In the genomic region with DNA sequence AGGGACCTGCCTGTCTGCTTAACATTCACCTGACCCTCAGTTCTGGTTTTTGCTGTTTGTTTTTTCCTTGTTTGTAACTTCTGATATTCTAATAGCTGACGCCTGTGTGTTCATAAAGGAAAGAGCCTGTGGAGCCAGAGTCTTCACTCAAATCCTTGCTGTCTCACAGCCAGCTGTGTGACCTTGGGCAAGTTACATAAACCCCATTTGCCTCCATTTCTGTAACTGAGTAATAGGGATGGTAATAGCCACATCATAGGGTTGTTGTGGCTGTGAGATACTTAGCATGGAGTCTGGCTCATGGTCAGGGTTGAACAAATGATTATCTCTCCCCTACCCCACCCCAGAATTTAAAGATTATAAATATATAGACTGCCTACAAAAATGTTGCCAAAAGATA, we compare ENCODE assay signal across 16 cellular contexts. TPM values are rescaled to one million over a fixed set of nuclear protein-coding genes. Genes with fewer than 3 reads are reported as not detected.
DNase-seq lines count a peak whose midpoint lies in the region; ATAC-seq, FAIRE-seq and TF ChIP-seq lines count a peak whose summit lies in the region.
"Had no signal": no experiment of that assay in that cellular context is flagged by ENCODE, and none has a peak within 500 bp of the region (broad histone marks: within the 10 kb centered on the region; RNA-seq: fewer than 3 reads in every experiment).

No MANE protein-coding gene starts in this region.

- H3K27me3 ChIP-seq in HepG2 (ENCODE audit: control insufficient read depth in 1 of 2, insufficient read depth in 2 of 2, low read length in 2 of 2) (no peaks in the 10 kb centered on the region), right lobe of liver (no peaks in the 10 kb centered on the region), uterus (no peaks in the 10 kb centered on the region)
- H3K27me3 ChIP-seq: spleen, upper lobe of left lung had no signal

- H3K36me3 Mint-ChIP-seq in central memory CD8-positive, alpha-beta T cell (ENCODE audit: insufficient read depth): peaks cover 14% of the 10 kb centered on the region
- H3K36me3 Mint-ChIP-seq in nephron progenitor cell (ENCODE audit: low read depth): peaks cover 5% of the 10 kb centered on the region
- H3K36me3 Mint-ChIP-seq: naive B cell had no signal

- H4K20me1 ChIP-seq in HepG2 (ENCODE audit: insufficient read depth, low read length): no peaks in the 10 kb centered on the region

- H3K27ac ChIP-seq in HepG2 (ENCODE audit: extremely low read length, insufficient read depth, low read length): peak overlapping the region; percentile 87
- peak overlapping the region in 1 of 3 donors; percentile 44 for H3K27ac ChIP-seq in right lobe of liver
- H3K27ac ChIP-seq in uterus: peak overlapping the region; percentile 5 to 31
- H3K27ac ChIP-seq: PC-9 had no signal

- CTCF ChIA-PET in HepG2 (lab: Yijun Ruan, JAX; ENCODE audit: low intra/inter-chr PET ratio, low total read pairs): no interaction called here

- intact Hi-C loops in HepG2 (cut with micrococcal nuclease; ENCODE audit: unreplicated experiment) (no loop called here), right lobe of liver (cut with DNase I) (no loop called here), uterus (cut with DNase I; ENCODE audit: low total_unique reads) (no loop called here)

- no peaks in the 10 kb centered on the region for H3K9me3 ChIP-seq in HepG2 (ENCODE audit: low read length)
- no peaks in the 10 kb centered on the region for H3K9me3 ChIP-seq in right lobe of liver
- H3K9me3 ChIP-seq in uterus: no peaks in the 10 kb centered on the region
- H3K9me3 ChIP-seq: spleen, upper lobe of left lung had no signal

- ATAC-seq in HepG2 (no peak), right lobe of liver (no peak), HG03432 (IDR thresholded peaks at IDR 0.05; ENCODE audit: unreplicated experiment) (no peak)
- ATAC-seq in central memory CD8-positive, alpha-beta T cell (replicated peaks; ENCODE audit: extremely low read depth, poor library complexity, severe bottlenecking): no peak

- BruUV-seq in HepG2 (replicated peaks; lab: Mats Ljungman, UMichigan): no TSS peak

- H3K4me3 Mint-ChIP-seq in central memory CD8-positive, alpha-beta T cell: no peak overlapping the region
- no peak overlapping the region for H3K4me3 Mint-ChIP-seq in nephron progenitor cell
- H3K4me3 Mint-ChIP-seq: naive B cell had no signal

- 79% methylated on average over 1 of the region's 1 CpG for WGBS in HepG2 (ENCODE audit: low lambda C conversion rate)
- WGBS in right lobe of liver (ENCODE audit: insufficient coverage, low coverage, low lambda C conversion rate, missing lambda C conversion rate): 50% methylated on average over 1 of the region's 1 CpG

- H3K27ac Mint-ChIP-seq in central memory CD8-positive, alpha-beta T cell (ENCODE audit: low read depth): peak overlapping the region; percentile 49
- H3K27ac Mint-ChIP-seq in nephron progenitor cell: peak overlapping the region; percentile 89

- no peak for FAIRE-seq in HepG2 (lab: Jason Lieb, UNC)

- no peak overlapping the region for H3K4me2 ChIP-seq in HepG2 (ENCODE audit: low read depth, low read length)
- H3K4me2 ChIP-seq: PC-9 had no signal

- POLR2A ChIA-PET in HepG2 (lab: Yijun Ruan, JAX): interaction anchor here (1.2 to 1.4 kb wide), 2 partner anchors 26 to 28 kb away, joined by 3 to 4 read pairs; no protein-coding TSS in a partner anchor

- no peaks in the 10 kb centered on the region for H3K9me3 Mint-ChIP-seq in central memory CD8-positive, alpha-beta T cell
- no peaks in the 10 kb centered on the region for H3K9me3 Mint-ChIP-seq in nephron progenitor cell
- H3K9me3 Mint-ChIP-seq: naive B cell had no signal

- no peak for TF ChIP-seq POLR2A in HepG2 (IDR thresholded peaks at IDR 0.05; ENCODE audit: insufficient read depth in 1 of 2, low read depth in 2 of 2, low read length in 2 of 2)
- TF ChIP-seq POLR2A in right lobe of liver (IDR thresholded peaks at IDR 0.05): no peak
- TF ChIP-seq POLR2A in uterus (IDR thresholded peaks at IDR 0.05): no peak

- no peak overlapping the region for H3K4me3 ChIP-seq in HepG2 (replicated peaks in 1 of 3; ENCODE audit: insufficient read depth in 1 of 3, low read depth in 2 of 3, low read length in 3 of 3)
- H3K4me3 ChIP-seq in right lobe of liver: no peak overlapping the region
- no peak overlapping the region for H3K4me3 ChIP-seq in uterus
- H3K4me3 ChIP-seq: PC-9, spleen, upper lobe of left lung had no signal

- peak overlapping the region; percentile 31; the same call in 1 of the 2 replicates for H3K9ac ChIP-seq in HepG2 (ENCODE audit: insufficient read depth, low read depth, low read length)

- in situ Hi-C loops in HepG2 (cut with HindIII; ENCODE audit: extremely low pct_ligation_motif_present, low pct_unique_long_range_greater_than_20kb): no loop called here

- TF ChIP-seq EP300 in HepG2 (IDR thresholded peaks at IDR 0.05; ENCODE audit: low read depth in 2 of 2, low read length in 2 of 2) (no peak), HepG2 (CRISPR knock-in tag; IDR thresholded peaks at IDR 0.05; ENCODE audit: borderline replicate concordance) (no peak)

- no peaks in the 10 kb centered on the region for H3K27me3 Mint-ChIP-seq in central memory CD8-positive, alpha-beta T cell
- H3K27me3 Mint-ChIP-seq in nephron progenitor cell (ENCODE audit: low read depth, poor library complexity): no peaks in the 10 kb centered on the region
- H3K27me3 Mint-ChIP-seq: naive B cell had no signal

- H3K4me1 Mint-ChIP-seq in central memory CD8-positive, alpha-beta T cell: peaks cover 62% of the 10 kb centered on the region
- peaks cover 77% of the 10 kb centered on the region for H3K4me1 Mint-ChIP-seq in nephron progenitor cell

- H3K4me1 ChIP-seq in HepG2 (ENCODE audit: insufficient read depth, low read length): peaks cover 66% of the 10 kb centered on the region
- peaks cover 0 to 71% (median 16%) of the 10 kb centered on the region in 4 donors for H3K4me1 ChIP-seq in right lobe of liver
- peaks cover 13 to 24% of the 10 kb centered on the region in 2 donors for H3K4me1 ChIP-seq in uterus

- no peaks in the 10 kb centered on the region for H3K79me2 ChIP-seq in HepG2 (ENCODE audit: insufficient read depth, low read length)

- no peak overlapping the region for H2AFZ ChIP-seq in HepG2 (ENCODE audit: low read length)
- H2AFZ ChIP-seq: PC-9 had no signal

- H3K36me3 ChIP-seq in HepG2 (replicated peaks in 1 of 2; ENCODE audit: control insufficient read depth in 1 of 2, insufficient read depth in 2 of 2, low read length in 2 of 2) (no peaks in the 10 kb centered on the region), right lobe of liver (no peaks in the 10 kb centered on the region), uterus (no peaks in the 10 kb centered on the region)
- H3K36me3 ChIP-seq: upper lobe of left lung had no signal

- TF ChIP-seq CTCF in HepG2 (CRISPR knock-in tag; IDR thresholded peaks at IDR 0.05) (no peak), right lobe of liver (IDR thresholded peaks at IDR 0.05) (no peak), nephron progenitor cell (IDR thresholded peaks at IDR 0.05) (no peak), uterus (IDR thresholded peaks at IDR 0.05) (no peak)

- TF ChIP-seq RAD21 in HepG2 (CRISPR knock-in tag; IDR thresholded peaks at IDR 0.05): no peak

- peak; percentile 13 for DNase-seq in HepG2 (ENCODE audit: low spot score)
- no peak for DNase-seq in right lobe of liver
- no peak for DNase-seq in central memory CD8-positive, alpha-beta T cell (ENCODE audit: low spot score in 2 of 2)
- DNase-seq in nephron progenitor cell: no peak
- no peak for DNase-seq in uterus
- DNase-seq in HK-2 (ENCODE audit: unreplicated experiment): no peak
- no peak for DNase-seq in mesenteric fat pad (ENCODE audit: low spot score)
- DNase-seq: activated T-cell treated with anti-CD3 and anti-CD28 coated beads, Interleukin-2, amount 50 U/mL, for 48 hours; effector CD4-positive, alpha-beta T cell; naive B cell; NCI-H510A; PC-9; spleen; T-helper 1 cell; upper lobe of left lung had no signal

RNA-seq across cellular contexts. Expression of gene WBP1L, which starts 27.0 kb away (rescaled TPM):
- 8.3 and 11.6 TPM in 2 replicates for total RNA-seq in HepG2 (2016; rRNA removed; fragmentation: Illumina TruSeq; extraction: Trizol)
- 4.0 and 4.2 TPM in 2 replicates for total RNA-seq in HepG2 (2016; cell fraction: cytosol; rRNA removed; fragmentation: Illumina TruSeq; extraction: Trizol; ENCODE audit: low read depth)
- 8.5 and 10.6 TPM in 2 replicates for total RNA-seq in HepG2 (2016; cell fraction: insoluble cytoplasmic fraction; rRNA removed; fragmentation: Illumina TruSeq; extraction: Trizol)
- total RNA-seq in HepG2 (2016; cell fraction: membrane; rRNA removed; fragmentation: Illumina TruSeq; extraction: Trizol): 15.7 and 18.8 TPM in 2 replicates
- 6.4 and 7.2 TPM in 2 replicates for total RNA-seq in HepG2 (2016; cell fraction: nucleus; rRNA removed; fragmentation: Illumina TruSeq; extraction: Trizol)
- 12.3 and 14.9 TPM in 2 replicates for polyA plus RNA-seq in HepG2 (2011; rRNA removed)
- polyA plus RNA-seq in HepG2 (2011; cell fraction: cytosol; rRNA removed): 18.7 and 19.4 TPM in 2 replicates
- polyA plus RNA-seq in HepG2 (2011; cell fraction: nucleus; rRNA removed): 8.0 and 9.0 TPM in 2 replicates
- polyA plus RNA-seq in HepG2 (2012): 11.9 and 14.7 TPM in 2 replicates
- 2.6 and 2.8 TPM in 2 replicates for polyA plus RNA-seq in HepG2 (2016; cell fraction: cytosol; fragmentation: Illumina TruSeq; extraction: Trizol; ENCODE audit: low read depth)
- polyA plus RNA-seq in HepG2 (2016; cell fraction: insoluble cytoplasmic fraction; fragmentation: Illumina TruSeq; extraction: Trizol; ENCODE audit: low read depth): 10.0 and 11.7 TPM in 2 replicates
- polyA plus RNA-seq in HepG2 (2016; cell fraction: membrane; fragmentation: Illumina TruSeq; extraction: Trizol; ENCODE audit: low read depth): 10.4 and 14.8 TPM in 2 replicates
- polyA plus RNA-seq in HepG2 (2016; cell fraction: nucleus; fragmentation: Illumina TruSeq; extraction: Trizol; ENCODE audit: insufficient read depth, low read depth): 9.0 and 9.1 TPM in 2 replicates
- 33.2 and 39.2 TPM in 2 replicates for polyA minus RNA-seq in HepG2 (2011; rRNA and poly(A)+ RNA removed; ENCODE audit: low replicate concordance)
- 12.8 and 18.7 TPM in 2 replicates for polyA minus RNA-seq in HepG2 (2011; cell fraction: cytosol; rRNA and poly(A)+ RNA removed)
- 6.4 and 8.5 TPM in 2 replicates for polyA minus RNA-seq in HepG2 (2011; cell fraction: nucleus; rRNA and poly(A)+ RNA removed)
- 10 to 100 TPM; 24.1 to 58.4 (median 32.8) TPM for total RNA-seq in right lobe of liver
- total RNA-seq in uterus: 10 to 100 TPM; 27.4 to 79.2 (median 55.3) TPM
- 98.0 TPM for total RNA-seq in mesenteric fat pad

RNA-seq across cellular contexts. Expression of gene SFXN2, which starts 56.4 kb away (rescaled TPM):
- 20.6 and 21.1 TPM in 2 replicates for total RNA-seq in HepG2 (2016; rRNA removed; fragmentation: Illumina TruSeq; extraction: Trizol)
- 3.3 and 5.4 TPM in 2 replicates for total RNA-seq in HepG2 (2016; cell fraction: cytosol; rRNA removed; fragmentation: Illumina TruSeq; extraction: Trizol; ENCODE audit: low read depth)
- 20.6 and 21.4 TPM in 2 replicates for total RNA-seq in HepG2 (2016; cell fraction: insoluble cytoplasmic fraction; rRNA removed; fragmentation: Illumina TruSeq; extraction: Trizol)
- 11.4 and 11.6 TPM in 2 replicates for total RNA-seq in HepG2 (2016; cell fraction: membrane; rRNA removed; fragmentation: Illumina TruSeq; extraction: Trizol)
- total RNA-seq in HepG2 (2016; cell fraction: nucleus; rRNA removed; fragmentation: Illumina TruSeq; extraction: Trizol): 28.0 and 31.8 TPM in 2 replicates
- 12.8 and 13.2 TPM in 2 replicates for polyA plus RNA-seq in HepG2 (2011; rRNA removed)
- 5.4 and 6.9 TPM in 2 replicates for polyA plus RNA-seq in HepG2 (2011; cell fraction: cytosol; rRNA removed)
- polyA plus RNA-seq in HepG2 (2011; cell fraction: nucleus; rRNA removed): 22.9 and 27.4 TPM in 2 replicates
- 3.6 and 9.3 TPM in 2 replicates for polyA plus RNA-seq in HepG2 (2012)
- 3.8 and 4.0 TPM in 2 replicates for polyA plus RNA-seq in HepG2 (2016; cell fraction: cytosol; fragmentation: Illumina TruSeq; extraction: Trizol; ENCODE audit: low read depth)
- 19.3 and 19.8 TPM in 2 replicates for polyA plus RNA-seq in HepG2 (2016; cell fraction: insoluble cytoplasmic fraction; fragmentation: Illumina TruSeq; extraction: Trizol; ENCODE audit: low read depth)
- 7.4 and 7.7 TPM in 2 replicates for polyA plus RNA-seq in HepG2 (2016; cell fraction: membrane; fragmentation: Illumina TruSeq; extraction: Trizol; ENCODE audit: low read depth)
- polyA plus RNA-seq in HepG2 (2016; cell fraction: nucleus; fragmentation: Illumina TruSeq; extraction: Trizol; ENCODE audit: insufficient read depth, low read depth): 35.9 and 39.3 TPM in 2 replicates
- polyA minus RNA-seq in HepG2 (2011; rRNA and poly(A)+ RNA removed; ENCODE audit: low replicate concordance): 40.1 and 60.7 TPM in 2 replicates
- polyA minus RNA-seq in HepG2 (2011; cell fraction: cytosol; rRNA and poly(A)+ RNA removed): 4.2 and 4.6 TPM in 2 replicates
- 22.6 and 30.6 TPM in 2 replicates for polyA minus RNA-seq in HepG2 (2011; cell fraction: nucleus; rRNA and poly(A)+ RNA removed)
- total RNA-seq in right lobe of liver: 10 to 100 TPM in 4 of 6 experiments, 1 to 10 TPM in 2; 7.1 to 29.7 (median 16.5) TPM
- 10 to 100 TPM in 2 of 4 donors, 1 to 10 TPM in 2; 1.2 to 16.9 (median 8.5) TPM for total RNA-seq in uterus
- 7.2 TPM for total RNA-seq in mesenteric fat pad

RNA-seq across cellular contexts. Expression of gene ARL3, which starts 56.6 kb away (rescaled TPM):
- total RNA-seq in HepG2 (2016; rRNA removed; fragmentation: Illumina TruSeq; extraction: Trizol) (6.6 and 10.0 TPM in 2 replicates), right lobe of liver (1 to 10 TPM; 1.1 to 3.3 (median 2.3) TPM), uterus (10 to 100 TPM in 3 of 4 donors, 1 to 10 TPM in 1; 7.1 to 19.9 (median 11.0) TPM), mesenteric fat pad (5.7 TPM)
- total RNA-seq in HepG2 (2016; cell fraction: cytosol; rRNA removed; fragmentation: Illumina TruSeq; extraction: Trizol; ENCODE audit: low read depth): 2.5 and 2.7 TPM in 2 replicates
- 6.6 and 10.2 TPM in 2 replicates for total RNA-seq in HepG2 (2016; cell fraction: insoluble cytoplasmic fraction; rRNA removed; fragmentation: Illumina TruSeq; extraction: Trizol)
- 3.3 and 3.5 TPM in 2 replicates for total RNA-seq in HepG2 (2016; cell fraction: membrane; rRNA removed; fragmentation: Illumina TruSeq; extraction: Trizol)
- total RNA-seq in HepG2 (2016; cell fraction: nucleus; rRNA removed; fragmentation: Illumina TruSeq; extraction: Trizol): 2.8 and 3.0 TPM in 2 replicates
- polyA plus RNA-seq in HepG2 (2011; rRNA removed): 3.9 and 5.2 TPM in 2 replicates
- polyA plus RNA-seq in HepG2 (2011; cell fraction: cytosol; rRNA removed): 2.9 and 3.4 TPM in 2 replicates
- polyA plus RNA-seq in HepG2 (2011; cell fraction: nucleus; rRNA removed): 1.2 and 1.4 TPM in 2 replicates
- 5.8 TPM in 2 replicates for polyA plus RNA-seq in HepG2 (2012)
- polyA plus RNA-seq in HepG2 (2016; cell fraction: cytosol; fragmentation: Illumina TruSeq; extraction: Trizol; ENCODE audit: low read depth): 3.3 and 3.9 TPM in 2 replicates
- polyA plus RNA-seq in HepG2 (2016; cell fraction: insoluble cytoplasmic fraction; fragmentation: Illumina TruSeq; extraction: Trizol; ENCODE audit: low read depth): 10.6 and 12.6 TPM in 2 replicates
- polyA plus RNA-seq in HepG2 (2016; cell fraction: membrane; fragmentation: Illumina TruSeq; extraction: Trizol; ENCODE audit: low read depth): 2.9 and 3.5 TPM in 2 replicates
- polyA plus RNA-seq in HepG2 (2016; cell fraction: nucleus; fragmentation: Illumina TruSeq; extraction: Trizol; ENCODE audit: insufficient read depth, low read depth): 4.1 and 5.5 TPM in 2 replicates
- 0.94 and 3.1 TPM in 2 replicates for polyA minus RNA-seq in HepG2 (2011; rRNA and poly(A)+ RNA removed; ENCODE audit: low replicate concordance)
- 1.3 and 1.5 TPM in 2 replicates for polyA minus RNA-seq in HepG2 (2011; cell fraction: cytosol; rRNA and poly(A)+ RNA removed)
- polyA minus RNA-seq in HepG2 (2011; cell fraction: nucleus; rRNA and poly(A)+ RNA removed): 1.4 and 1.7 TPM in 2 replicates
